Comparison of ENCODE assay signal across 8 cellular contexts in genomic region chr16:23149993-23150364, GRCh38. TPM values are rescaled to one million over a fixed set of nuclear protein-coding genes. Genes with fewer than 3 reads are reported as not detected.
DNase-seq lines count a peak whose midpoint lies in the region; ATAC-seq and TF ChIP-seq lines count a peak whose summit lies in the region.
"Had no signal": no experiment of that assay in that cellular context is flagged by ENCODE, and none has a peak within 500 bp of the region (broad histone marks: within the 10 kb centered on the region; RNA-seq: fewer than 3 reads in every experiment).

No MANE protein-coding gene starts in this region.

- H3K36me3 Mint-ChIP-seq in activated T-helper 17 cell treated with anti-CD3 and anti-CD28 coated beads, Interleukin-2, amount 50 U/mL, for 72 hours (ENCODE audit: low read depth), result no peaks in the 10 kb centered on the region
- H3K36me3 Mint-ChIP-seq in stimulated activated naive B cell treated with anti-CD40 and anti-IgM and Interleukin-4, amounts not matched to agents 10 μg/mL and 1 μg/mL and 100 μg/mL, for 72 hours, result peaks cover 0 to 3% of the 10 kb centered on the region in 2 donors

- no peak overlapping the region for H3K27ac ChIP-seq in HL-60 (replicated peaks)
- H3K27ac ChIP-seq in iPS-18a (ENCODE audit: low read length), result no peak overlapping the region

- no peaks in the 10 kb centered on the region for H3K9me3 Mint-ChIP-seq in activated T-helper 17 cell treated with anti-CD3 and anti-CD28 coated beads, Interleukin-2, amount 50 U/mL, for 72 hours
- no peaks in the 10 kb centered on the region for H3K9me3 Mint-ChIP-seq in stimulated activated naive B cell treated with anti-CD40 and anti-IgM and Interleukin-4, amounts not matched to agents 10 μg/mL and 1 μg/mL and 100 μg/mL, for 72 hours

- H3K36me3 ChIP-seq in iPS-18a (ENCODE audit: control insufficient read depth, low read depth, low read length), result no peaks in the 10 kb centered on the region

- no peak overlapping the region for H3K9ac ChIP-seq in iPS-18a (ENCODE audit: low read length)

- H3K4me3 Mint-ChIP-seq in activated T-helper 17 cell treated with anti-CD3 and anti-CD28 coated beads, Interleukin-2, amount 50 U/mL, for 72 hours, result peak overlapping the region; percentile 94
- H3K4me3 Mint-ChIP-seq in stimulated activated naive B cell treated with anti-CD40 and anti-IgM and Interleukin-4, amounts not matched to agents 10 μg/mL and 1 μg/mL and 100 μg/mL, for 72 hours, result peak overlapping the region; percentile 90 to 91

- intact Hi-C loops in sciatic nerve (cut with DNase I), result no loop called here

- H3K27me3 ChIP-seq in HL-60 (ENCODE audit: insufficient read depth, poor library complexity, severe bottlenecking), result no peaks in the 10 kb centered on the region
- peaks cover 17% of the 10 kb centered on the region for H3K27me3 ChIP-seq in iPS-18a (ENCODE audit: control insufficient read depth, insufficient read depth, low read length)

- peaks cover 18% of the 10 kb centered on the region for H3K4me1 Mint-ChIP-seq in activated T-helper 17 cell treated with anti-CD3 and anti-CD28 coated beads, Interleukin-2, amount 50 U/mL, for 72 hours
- peaks cover 11 to 18% of the 10 kb centered on the region in 2 donors for H3K4me1 Mint-ChIP-seq in stimulated activated naive B cell treated with anti-CD40 and anti-IgM and Interleukin-4, amounts not matched to agents 10 μg/mL and 1 μg/mL and 100 μg/mL, for 72 hours

- no peak for TF ChIP-seq CTCF in HL-60 (IDR thresholded peaks at IDR 0.05; ENCODE audit: insufficient read depth, low read length)

- peak overlapping the region; percentile 85 for H3K4me3 ChIP-seq in HL-60 (replicated peaks; ENCODE audit: insufficient read depth, low read length)
- peak overlapping the region; percentile 76 for H3K4me3 ChIP-seq in iPS-18a (ENCODE audit: low read length)

- no peaks in the 10 kb centered on the region for H3K9me3 ChIP-seq in iPS-18a (ENCODE audit: control insufficient read depth, low read depth, low read length)

- peak overlapping the region; percentile 82 for H3K27ac Mint-ChIP-seq in activated T-helper 17 cell treated with anti-CD3 and anti-CD28 coated beads, Interleukin-2, amount 50 U/mL, for 72 hours
- peak overlapping the region; percentile 87 for H3K27ac Mint-ChIP-seq in stimulated activated naive B cell treated with anti-CD40 and anti-IgM and Interleukin-4, amounts not matched to agents 10 μg/mL and 1 μg/mL and 100 μg/mL, for 72 hours

- ATAC-seq in activated T-helper 17 cell treated with anti-CD3 and anti-CD28 coated beads, Interleukin-2, amount 50 U/mL, for 72 hours (replicated peaks), result no peak
- ATAC-seq in stimulated activated naive B cell treated with anti-CD40 and anti-IgM and Interleukin-4, amounts not matched to agents 10 μg/mL and 1 μg/mL and 100 μg/mL, for 72 hours (replicated peaks), result no peak
- no peak for ATAC-seq in sciatic nerve

- peaks cover 19% of the 10 kb centered on the region for H3K4me1 ChIP-seq in iPS-18a (ENCODE audit: control insufficient read depth, low read depth, low read length)

- DNase-seq in HL-60 (ENCODE audit: low read depth in 1 of 2, low spot score in 1 of 2) (no peak), NCI-H82 (lab: John Stamatoyannopoulos, UW) (no peak), sciatic nerve (ENCODE audit: low spot score) (no peak)
- DNase-seq in stimulated activated naive B cell treated with anti-CD40 and anti-IgM and Interleukin-4, amounts not matched to agents 10 μg/mL and 1 μg/mL and 100 μg/mL, for 72 hours, result no peak
- DNase-seq in stimulated activated CD4-positive, alpha-beta T cell treated with anti-CD3 and anti-CD28 coated beads, Interleukin-1b, Interleukin-23, amount 100 ng/mL, for 48 hours, result no peak

- H3K27me3 Mint-ChIP-seq in activated T-helper 17 cell treated with anti-CD3 and anti-CD28 coated beads, Interleukin-2, amount 50 U/mL, for 72 hours, result peaks cover 4% of the 10 kb centered on the region
- peaks cover 5 to 10% of the 10 kb centered on the region in 2 donors for H3K27me3 Mint-ChIP-seq in stimulated activated naive B cell treated with anti-CD40 and anti-IgM and Interleukin-4, amounts not matched to agents 10 μg/mL and 1 μg/mL and 100 μg/mL, for 72 hours

RNA-seq across cellular contexts. Expression of gene USP31, which starts 0.7 kb away (rescaled TPM):
- total RNA-seq in activated T-helper 17 cell treated with anti-CD3 and anti-CD28 coated beads, Interleukin-2, amount 50 U/mL, for 72 hours, result 1 to 10 TPM; 4.8 to 7.6 TPM
- 11.8 TPM for total RNA-seq in sciatic nerve

RNA-seq across cellular contexts. Expression of gene SCNN1G, which starts 32.6 kb away (rescaled TPM):
- total RNA-seq in activated T-helper 17 cell treated with anti-CD3 and anti-CD28 coated beads, Interleukin-2, amount 50 U/mL, for 72 hours, result not detected
- total RNA-seq in sciatic nerve, result not detected
- total RNA-seq: RPMI7951 had no signal
